Comparison of ENCODE assay signal across 8 cellular contexts in the genomic region with DNA sequence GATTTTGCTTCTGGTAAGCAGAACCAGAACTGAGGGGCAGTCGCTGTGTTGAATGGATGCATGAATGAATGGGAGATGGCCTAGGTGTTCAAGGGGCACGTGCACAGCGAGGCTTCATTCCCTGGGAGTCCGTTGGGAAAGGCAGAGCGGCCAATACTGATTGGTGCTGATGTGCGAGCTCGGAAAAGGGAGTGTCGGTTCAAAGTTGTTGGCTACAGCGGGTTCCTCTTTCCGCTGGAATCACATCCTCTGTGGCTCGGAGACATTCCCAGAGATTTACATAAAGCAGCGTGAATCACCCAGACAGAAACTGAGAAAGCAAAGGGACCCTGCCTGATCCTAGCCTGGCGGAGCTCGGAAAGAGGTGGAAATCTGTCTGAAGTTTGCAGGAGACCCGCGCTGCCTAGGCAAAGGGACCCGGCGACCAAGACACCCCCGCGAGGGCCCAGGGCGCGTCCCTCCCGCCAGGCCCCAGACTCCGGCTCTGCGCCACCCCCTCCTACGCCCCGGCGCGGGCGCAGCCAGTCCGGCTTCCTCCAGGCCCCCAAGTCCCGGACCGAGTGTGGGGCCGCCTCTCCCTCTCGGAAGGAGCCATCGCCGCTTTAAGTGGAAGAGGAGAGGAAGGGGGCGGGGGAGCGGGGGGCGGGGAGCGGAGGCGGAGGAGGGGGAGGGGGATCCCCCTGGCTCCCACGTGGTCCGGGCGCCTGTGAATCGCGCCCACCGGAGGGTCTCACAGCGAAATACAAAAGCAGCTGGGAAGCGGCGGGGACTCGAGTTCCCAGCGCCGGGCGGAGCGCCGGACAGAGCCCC. TPM values are rescaled to one million over a fixed set of nuclear protein-coding genes. Genes with fewer than 3 reads are reported as not detected.
DNase-seq lines count a peak whose midpoint lies in the region; ATAC-seq, FAIRE-seq and TF ChIP-seq lines count a peak whose summit lies in the region.

A gene with protein sequence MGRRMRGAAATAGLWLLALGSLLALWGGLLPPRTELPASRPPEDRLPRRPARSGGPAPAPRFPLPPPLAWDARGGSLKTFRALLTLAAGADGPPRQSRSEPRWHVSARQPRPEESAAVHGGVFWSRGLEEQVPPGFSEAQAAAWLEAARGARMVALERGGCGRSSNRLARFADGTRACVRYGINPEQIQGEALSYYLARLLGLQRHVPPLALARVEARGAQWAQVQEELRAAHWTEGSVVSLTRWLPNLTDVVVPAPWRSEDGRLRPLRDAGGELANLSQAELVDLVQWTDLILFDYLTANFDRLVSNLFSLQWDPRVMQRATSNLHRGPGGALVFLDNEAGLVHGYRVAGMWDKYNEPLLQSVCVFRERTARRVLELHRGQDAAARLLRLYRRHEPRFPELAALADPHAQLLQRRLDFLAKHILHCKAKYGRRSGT (plus strand): TSS at position 774 of the 810 bp plus-strand sequence. CDS start 177 bp downstream, outside the sequence.

- H3K4me3 ChIP-seq in AG09309 (ENCODE audit: control insufficient read depth, low read depth, low read length), result peak within 1 kb of the TSS; percentile 66

- H3K27ac Mint-ChIP-seq in activated naive CD4-positive, alpha-beta T cell treated with anti-CD3 and anti-CD28 coated beads, Interleukin-2, amount 50 U/mL, for 72 hours, result no peak within 1 kb of the TSS
- peak within 1 kb of the TSS; percentile 86 for H3K27ac Mint-ChIP-seq in neural crest cell (ENCODE audit: unreplicated experiment)

- ATAC-seq in HG02981 (IDR thresholded peaks at IDR 0.05; ENCODE audit: unreplicated experiment), result peak; percentile 23
- ATAC-seq in activated naive CD4-positive, alpha-beta T cell treated with anti-CD3 and anti-CD28 coated beads, Interleukin-2, amount 50 U/mL, for 72 hours, result peak; percentile 37 to 46

- TF ChIP-seq CTCF in AG09309 (IDR thresholded peaks at IDR 0.05; ENCODE audit: control insufficient read depth, insufficient read depth, low read depth, low read length, missing control alignments), result no peak
- TF ChIP-seq CTCF in neural crest cell (conservative IDR thresholded peaks at IDR 0.05), result no peak

- H3K4me1 Mint-ChIP-seq in neural crest cell, result peaks cover 37% of the 10 kb centered on the region

- H3K27me3 Mint-ChIP-seq in neural crest cell (ENCODE audit: low read depth), result peaks cover 20% of the 10 kb centered on the region

- H3K9me3 Mint-ChIP-seq in activated naive CD4-positive, alpha-beta T cell treated with anti-CD3 and anti-CD28 coated beads, Interleukin-2, amount 50 U/mL, for 72 hours, result no peaks in the 10 kb centered on the region
- H3K9me3 Mint-ChIP-seq in neural crest cell, result no peaks in the 10 kb centered on the region

- FAIRE-seq in GM18507 (lab: Jason Lieb, UNC), result no peak

- peak; percentile 64 for DNase-seq in AG09309 (ENCODE audit: low read depth)
- peak; percentile 66 for DNase-seq in GM18507 (ENCODE audit: extremely low spot score, insufficient read length, low read depth)
- DNase-seq in NCI-H510A treated with DMSO at 0.1 percent for 48 hours (lab: John Stamatoyannopoulos, UW), result peak; percentile 54
- peak in 1 of 2 donors; percentile 18 for DNase-seq in activated naive CD4-positive, alpha-beta T cell treated with anti-CD3 and anti-CD28 coated beads, Interleukin-2, amount 50 U/mL, for 72 hours (ENCODE audit: low spot score in 2 of 2)
- peak; percentile 48 for DNase-seq in germinal center (ENCODE audit: low spot score)
- peak; percentile 66 for DNase-seq in neural crest cell (ENCODE audit: low read depth, low spot score)
- DNase-seq in putamen (ENCODE audit: low spot score), result no peak

- H3K4me3 Mint-ChIP-seq in neural crest cell, result peak within 1 kb of the TSS; percentile 95

- peaks cover 0 to 6% of the 10 kb centered on the region in 2 donors for H3K36me3 Mint-ChIP-seq in activated naive CD4-positive, alpha-beta T cell treated with anti-CD3 and anti-CD28 coated beads, Interleukin-2, amount 50 U/mL, for 72 hours
- peaks cover 9% of the 10 kb centered on the region for H3K36me3 Mint-ChIP-seq in neural crest cell (ENCODE audit: low read depth)

RNA-seq across cellular contexts. Expression of the gene that starts here (rescaled TPM):
- total RNA-seq in activated naive CD4-positive, alpha-beta T cell treated with anti-CD3 and anti-CD28 coated beads, Interleukin-2, amount 50 U/mL, for 72 hours, result under 1 TPM in 1 of 2 donors, not detected in 1; 0.91 TPM
- 28.2 and 29.5 TPM in 2 replicates for total RNA-seq in neural crest cell

Comparison
In these comparisons a context has a peak if more than half of its experiments do, and no peak if none do; other contexts are left out.
1. RNA of the gene that starts here (total RNA-seq): 28.2 to 29.5 TPM in neural crest cell; 0.91 TPM in activated naive CD4-positive, alpha-beta T cell treated with anti-CD3 and anti-CD28 coated beads, Interleukin-2, amount 50 U/mL, for 72 hours; every median in the first group is over 10 times any median in the second.
2. Peak in ATAC-seq in activated naive CD4-positive, alpha-beta T cell treated with anti-CD3 and anti-CD28 coated beads, Interleukin-2, amount 50 U/mL, for 72 hours; RNA of the gene not detected or under 1 TPM.